ENCODE assay signal across 13 cellular contexts in genomic region chr19:40755248-40755624, GRCh38. TPM values are rescaled to one million over a fixed set of nuclear protein-coding genes. Genes with fewer than 3 reads are reported as not detected.
DNase-seq lines count a peak whose midpoint lies in the region; ATAC-seq, FAIRE-seq and TF ChIP-seq lines count a peak whose summit lies in the region.
"Had no signal": no experiment of that assay in that cellular context is flagged by ENCODE, and none has a peak within 500 bp of the region (broad histone marks: within the 10 kb centered on the region; RNA-seq: fewer than 3 reads in every experiment).

No MANE protein-coding gene starts in this region.

- no peaks in the 10 kb centered on the region for H3K9me3 ChIP-seq in CD4-positive, CD25-positive, alpha-beta regulatory T cell (ENCODE audit: control insufficient read depth in 2 of 2, low read length in 2 of 2)
- H3K9me3 ChIP-seq: Caco-2, heart right ventricle, psoas muscle had no signal

- H3K4me3 ChIP-seq in CD4-positive, CD25-positive, alpha-beta regulatory T cell (ENCODE audit: low read depth, low read length), result peak overlapping the region; percentile 81
- H3K4me3 ChIP-seq in HFF-Myc (replicated peaks; ENCODE audit: low read depth, low read length), result peak overlapping the region; percentile 34
- H3K4me3 ChIP-seq: lung, psoas muscle had no signal

- H3K4me1 ChIP-seq in CD4-positive, CD25-positive, alpha-beta regulatory T cell (ENCODE audit: control insufficient read depth, insufficient read depth, low read length, poor library complexity, severe bottlenecking), result peaks cover 63% of the 10 kb centered on the region

- intact Hi-C loops in posterior cingulate gyrus (cut with DNase I), result no loop called here

- peak overlapping the region; percentile 82 to 96 (median 91) for H3K4me3 Mint-ChIP-seq in CD4-positive, CD25-positive, alpha-beta regulatory T cell
- H3K4me3 Mint-ChIP-seq in activated naive CD8-positive, alpha-beta T cell, result peak overlapping the region; percentile 91
- peak overlapping the region; percentile 58 to 91 (median 83) for H3K4me3 Mint-ChIP-seq in naive thymus-derived CD8-positive, alpha-beta T cell

- ATAC-seq in CD4-positive, CD25-positive, alpha-beta regulatory T cell (ENCODE audit: low read depth in 2 of 2), result no peak
- ATAC-seq in naive thymus-derived CD8-positive, alpha-beta T cell, result no peak
- ATAC-seq in HG02981 (IDR thresholded peaks at IDR 0.05; ENCODE audit: unreplicated experiment), result no peak
- no peak for ATAC-seq in GM18517 (IDR thresholded peaks at IDR 0.05; ENCODE audit: unreplicated experiment)
- ATAC-seq: heart right ventricle, psoas muscle had no signal

- FAIRE-seq in frontal cortex (lab: Jason Lieb, UNC), result no peak

- TF ChIP-seq CTCF in HFF-Myc (IDR thresholded peaks at IDR 0.05; ENCODE audit: low read depth, low read length, missing control alignments), result no peak

- H3K27ac ChIP-seq in CD4-positive, CD25-positive, alpha-beta regulatory T cell (ENCODE audit: insufficient read depth, low read length, poor library complexity, severe bottlenecking), result peak overlapping the region; percentile 52
- H3K27ac ChIP-seq: psoas muscle had no signal

- no peaks in the 10 kb centered on the region for H3K27me3 ChIP-seq in CD4-positive, CD25-positive, alpha-beta regulatory T cell (ENCODE audit: control insufficient read depth, insufficient read depth, low read length)
- H3K27me3 ChIP-seq: heart right ventricle had no signal

- H3K27ac Mint-ChIP-seq in CD4-positive, CD25-positive, alpha-beta regulatory T cell, result peak overlapping the region in 2 of 3 donors; percentile 62 to 67
- peak overlapping the region; percentile 72 for H3K27ac Mint-ChIP-seq in activated naive CD8-positive, alpha-beta T cell
- peak overlapping the region; percentile 21 to 93 (median 66) for H3K27ac Mint-ChIP-seq in naive thymus-derived CD8-positive, alpha-beta T cell

- H3K4me1 Mint-ChIP-seq in CD4-positive, CD25-positive, alpha-beta regulatory T cell, result peaks cover 16 to 68% (median 36%) of the 10 kb centered on the region in 4 donors
- peaks cover 49% of the 10 kb centered on the region for H3K4me1 Mint-ChIP-seq in activated naive CD8-positive, alpha-beta T cell (ENCODE audit: low read depth)
- H3K4me1 Mint-ChIP-seq in naive thymus-derived CD8-positive, alpha-beta T cell, result peaks cover 29 to 72% (median 67%) of the 10 kb centered on the region in 4 donors

- peaks cover 35% of the 10 kb centered on the region for H3K36me3 ChIP-seq in CD4-positive, CD25-positive, alpha-beta regulatory T cell (ENCODE audit: control insufficient read depth, insufficient read depth, low read length)

- DNase-seq in CD4-positive, CD25-positive, alpha-beta regulatory T cell, result no peak
- DNase-seq in HFF-Myc (ENCODE audit: extremely low read depth, low read depth), result no peak
- no peak for DNase-seq in naive thymus-derived CD8-positive, alpha-beta T cell
- no peak for DNase-seq in frontal cortex (ENCODE audit: low spot score in 2 of 2)
- no peak for DNase-seq in posterior cingulate gyrus
- DNase-seq: Caco-2, heart right ventricle, NCI-H2171 treated with DMSO at 0.1 percent for 48 hours, psoas muscle had no signal

- H3K36me3 Mint-ChIP-seq in CD4-positive, CD25-positive, alpha-beta regulatory T cell, result peaks cover 31% of the 10 kb centered on the region
- H3K36me3 Mint-ChIP-seq in activated naive CD8-positive, alpha-beta T cell, result peaks cover 20% of the 10 kb centered on the region
- peaks cover 8 to 60% (median 12%) of the 10 kb centered on the region in 3 donors for H3K36me3 Mint-ChIP-seq in naive thymus-derived CD8-positive, alpha-beta T cell

- POLR2A ChIA-PET in naive thymus-derived CD8-positive, alpha-beta T cell (lab: Charles Lee), result interaction anchor here (1.2 to 3.4 kb wide), 5 partner anchors 10 to 52 kb away, joined by 3 to 15 read pairs (median 8); partner anchors contain the start of genes EGLN2 and RAB4B

- H3K9me3 Mint-ChIP-seq in CD4-positive, CD25-positive, alpha-beta regulatory T cell, result no peaks in the 10 kb centered on the region
- no peaks in the 10 kb centered on the region for H3K9me3 Mint-ChIP-seq in activated naive CD8-positive, alpha-beta T cell (ENCODE audit: low read depth)
- H3K9me3 Mint-ChIP-seq in naive thymus-derived CD8-positive, alpha-beta T cell, result no peaks in the 10 kb centered on the region

- H3K27me3 Mint-ChIP-seq in CD4-positive, CD25-positive, alpha-beta regulatory T cell, result no peaks in the 10 kb centered on the region
- H3K27me3 Mint-ChIP-seq in activated naive CD8-positive, alpha-beta T cell, result no peaks in the 10 kb centered on the region
- no peaks in the 10 kb centered on the region for H3K27me3 Mint-ChIP-seq in naive thymus-derived CD8-positive, alpha-beta T cell

RNA-seq across cellular contexts. Expression of gene SNRPA, which starts 4.2 kb away (rescaled TPM):
- total RNA-seq in CD4-positive, CD25-positive, alpha-beta regulatory T cell, result 78.6 TPM
- 10 to 100 TPM; 36.3 to 45.7 (median 40.5) TPM for polyA plus RNA-seq in CD4-positive, CD25-positive, alpha-beta regulatory T cell
- total RNA-seq in naive thymus-derived CD8-positive, alpha-beta T cell, result 10 to 100 TPM; 64.1 to 68.2 TPM
- 10 to 100 TPM; 45.9 to 62.3 (median 60.4) TPM for polyA plus RNA-seq in naive thymus-derived CD8-positive, alpha-beta T cell
- 23.6 TPM for total RNA-seq in frontal cortex

RNA-seq across cellular contexts. Expression of gene ACTMAP, which starts 5.0 kb away (rescaled TPM):
- total RNA-seq in CD4-positive, CD25-positive, alpha-beta regulatory T cell, result 5.5 TPM
- polyA plus RNA-seq in CD4-positive, CD25-positive, alpha-beta regulatory T cell, result 1 to 10 TPM; 2.1 to 3.2 (median 2.6) TPM
- 1 to 10 TPM; 7.0 to 7.1 TPM for total RNA-seq in naive thymus-derived CD8-positive, alpha-beta T cell
- 1 to 10 TPM; 2.5 to 4.6 (median 3.4) TPM for polyA plus RNA-seq in naive thymus-derived CD8-positive, alpha-beta T cell
- total RNA-seq in frontal cortex, result under 0.01 TPM

RNA-seq across cellular contexts. Expression of gene MIA, which starts 20.1 kb away (rescaled TPM):
- not detected for total RNA-seq in CD4-positive, CD25-positive, alpha-beta regulatory T cell
- polyA plus RNA-seq in CD4-positive, CD25-positive, alpha-beta regulatory T cell, result not detected
- 1 to 10 TPM in 1 of 2 experiments, not detected in 1; 2.2 TPM for total RNA-seq in naive thymus-derived CD8-positive, alpha-beta T cell
- not detected for polyA plus RNA-seq in naive thymus-derived CD8-positive, alpha-beta T cell
- not detected for total RNA-seq in frontal cortex

RNA-seq across cellular contexts. Expression of gene RAB4B, which starts 22.8 kb away (rescaled TPM):
- 62.2 TPM for total RNA-seq in CD4-positive, CD25-positive, alpha-beta regulatory T cell
- 10 to 100 TPM; 72.8 to 89.3 (median 80.1) TPM for polyA plus RNA-seq in CD4-positive, CD25-positive, alpha-beta regulatory T cell
- 10 to 100 TPM; 47.3 to 48.6 TPM for total RNA-seq in naive thymus-derived CD8-positive, alpha-beta T cell
- 10 to 100 TPM; 76.4 to 87.2 (median 87.1) TPM for polyA plus RNA-seq in naive thymus-derived CD8-positive, alpha-beta T cell
- total RNA-seq in frontal cortex, result 6.1 TPM

RNA-seq across cellular contexts. Expression of gene ITPKC, which starts 38.3 kb away (rescaled TPM):
- total RNA-seq in CD4-positive, CD25-positive, alpha-beta regulatory T cell, result 5.6 TPM
- 1 to 10 TPM; 2.2 to 4.8 (median 4.5) TPM for polyA plus RNA-seq in CD4-positive, CD25-positive, alpha-beta regulatory T cell
- 1 to 10 TPM; 6.3 to 8.1 TPM for total RNA-seq in naive thymus-derived CD8-positive, alpha-beta T cell
- polyA plus RNA-seq in naive thymus-derived CD8-positive, alpha-beta T cell, result 1 to 10 TPM; 2.9 to 5.7 (median 4.0) TPM
- total RNA-seq in frontal cortex, result 5.7 TPM
